ENCODE assay signal across 21 cellular contexts in the genomic region with DNA sequence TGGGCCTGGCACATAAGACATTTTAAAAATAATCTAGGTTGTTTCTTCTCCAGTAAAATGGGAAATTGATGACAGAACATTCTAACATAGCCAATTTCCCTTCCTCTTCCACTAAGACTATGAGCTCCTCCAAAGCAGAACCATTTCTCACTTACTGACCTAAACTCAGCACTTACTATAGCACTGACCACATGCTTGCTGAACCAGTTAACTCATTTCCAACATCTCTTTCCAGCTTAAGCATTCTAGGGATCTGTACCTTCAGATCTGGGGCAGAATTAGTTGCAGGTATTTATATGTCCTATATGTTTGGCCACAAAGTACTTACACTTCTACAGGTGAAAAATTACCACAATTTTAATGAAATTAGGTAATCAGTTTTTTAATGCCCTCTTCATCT. TPM values are rescaled to one million over a fixed set of nuclear protein-coding genes. Genes with fewer than 3 reads are reported as not detected.
DNase-seq lines count a peak whose midpoint lies in the region; ATAC-seq, FAIRE-seq and TF ChIP-seq lines count a peak whose summit lies in the region.
"Had no signal": no experiment of that assay in that cellular context is flagged by ENCODE, and none has a peak within 500 bp of the region (broad histone marks: within the 10 kb centered on the region; RNA-seq: fewer than 3 reads in every experiment).

No MANE protein-coding gene starts in this region.

- DNase-seq in H54 (ENCODE audit: insufficient read length, low spot score) (no peak), ascending aorta (ENCODE audit: low spot score in 2 of 2) (no peak), mesenchymal stem cell (no peak), NCI-H2107 treated with DMSO at 0.1 percent for 48 hours (lab: John Stamatoyannopoulos, UW; ENCODE audit: unreplicated experiment) (no peak), T-helper 2 cell (no peak), NCI-H524 (lab: John Stamatoyannopoulos, UW) (no peak), omental fat pad (ENCODE audit: low spot score) (no peak)
- DNase-seq: CD8-positive, alpha-beta memory T cell; DMS53; EL; H7; NCI-H1092 treated with DMSO at 0.1 percent for 48 hours; NCI-H146; NCI-H2029 treated with DMSO at 0.1 percent for 48 hours; NCI-H446 treated with DMSO at 0.1 percent for 48 hours; NCI-H748 treated with DMSO at 0.1 percent for 48 hours had no signal

- no peak overlapping the region for H2AK5ac ChIP-seq in mesenchymal stem cell (ENCODE audit: low read length, severe bottlenecking)

- H3K36me3 ChIP-seq in ascending aorta (no peaks in the 10 kb centered on the region), mesenchymal stem cell (ENCODE audit: control insufficient read depth in 1 of 2, insufficient read depth in 2 of 2, low read depth in 1 of 2, low read length in 2 of 2) (no peaks in the 10 kb centered on the region)
- H3K36me3 ChIP-seq: BLaER1 treated with 17β-estradiol and CSF1 and Interleukin-3, amounts not matched to agents 10 nM and 100 nM had no signal

- H2BK5ac ChIP-seq in mesenchymal stem cell (ENCODE audit: low read depth, low read length, poor library complexity, severe bottlenecking): no peak overlapping the region

- H3K9ac ChIP-seq in mesenchymal stem cell (ENCODE audit: low read length): no peak overlapping the region
- H3K9ac ChIP-seq: BLaER1 treated with 17β-estradiol and CSF1 and Interleukin-3, amounts not matched to agents 10 nM and 100 nM had no signal

- no peak overlapping the region for H3K18ac ChIP-seq in mesenchymal stem cell (ENCODE audit: low read depth in 1 of 2, low read length in 2 of 2)

- peaks cover 8 to 34% of the 10 kb centered on the region in 2 donors for H3K4me1 ChIP-seq in ascending aorta
- peaks cover 13% of the 10 kb centered on the region for H3K4me1 ChIP-seq in mesenchymal stem cell (ENCODE audit: control insufficient read depth, insufficient read depth, low read depth, low read length)

- no peak for TF ChIP-seq POLR2A in H54 (IDR thresholded peaks at IDR 0.05; ENCODE audit: low read depth, low read length)

- H3K14ac ChIP-seq in mesenchymal stem cell (ENCODE audit: low read length in 2 of 2): no peak overlapping the region

- H3K4me3 ChIP-seq in ascending aorta: no peak overlapping the region
- no peak overlapping the region for H3K4me3 ChIP-seq in mesenchymal stem cell (ENCODE audit: insufficient read depth in 1 of 2, low read depth in 1 of 2, low read length in 2 of 2)
- H3K4me3 ChIP-seq: BLaER1 treated with 17β-estradiol and CSF1 and Interleukin-3, amounts not matched to agents 10 nM and 100 nM had no signal

- peaks cover 5% of the 10 kb centered on the region for H3K79me1 ChIP-seq in mesenchymal stem cell (replicated peaks; ENCODE audit: low read length, poor library complexity, severe bottlenecking)

- no peak overlapping the region for H3K23ac ChIP-seq in mesenchymal stem cell (ENCODE audit: low read length in 2 of 2)

- H3K27me3 ChIP-seq in ascending aorta (no peaks in the 10 kb centered on the region), mesenchymal stem cell (ENCODE audit: control insufficient read depth in 1 of 2, insufficient read depth in 1 of 2, low read length in 2 of 2) (no peaks in the 10 kb centered on the region)
- H3K27me3 ChIP-seq: BLaER1 treated with 17β-estradiol and CSF1 and Interleukin-3, amounts not matched to agents 10 nM and 100 nM had no signal

- no peak overlapping the region for H2BK120ac ChIP-seq in mesenchymal stem cell (ENCODE audit: low read depth, low read length)

- H4K91ac ChIP-seq in mesenchymal stem cell (ENCODE audit: low read length): no peak overlapping the region

- no peak for ATAC-seq in omental fat pad (ENCODE audit: low FRiP score)
- ATAC-seq: Right ventricle myocardium inferior had no signal

- H2BK12ac ChIP-seq in mesenchymal stem cell (ENCODE audit: low read length in 2 of 2): no peak overlapping the region

- no peak overlapping the region for H2AFZ ChIP-seq in mesenchymal stem cell (ENCODE audit: low read depth, low read length)

- peak overlapping the region; percentile 70 to 80 for H3K27ac ChIP-seq in ascending aorta
- H3K27ac ChIP-seq in mesenchymal stem cell (ENCODE audit: low read length, poor library complexity, severe bottlenecking): peak overlapping the region; percentile 14
- H3K27ac ChIP-seq: BLaER1 treated with 17β-estradiol and CSF1 and Interleukin-3, amounts not matched to agents 10 nM and 100 nM; HL-60 had no signal

- TF ChIP-seq CTCF in ascending aorta (IDR thresholded peaks at IDR 0.05) (no peak), omental fat pad (IDR thresholded peaks at IDR 0.05) (no peak)

- no peak overlapping the region for H3K4me2 ChIP-seq in mesenchymal stem cell (ENCODE audit: low read length, poor library complexity, severe bottlenecking)
- H3K4me2 ChIP-seq: BLaER1 treated with 17β-estradiol and CSF1 and Interleukin-3, amounts not matched to agents 10 nM and 100 nM had no signal

- peak; percentile 11 for FAIRE-seq in H54 (lab: Jason Lieb, UNC)
- FAIRE-seq: GM12891, RCC 7860 had no signal

- H4K8ac ChIP-seq in mesenchymal stem cell (ENCODE audit: low read length): no peak overlapping the region

- H2BK15ac ChIP-seq in mesenchymal stem cell (ENCODE audit: low read depth, poor library complexity, severe bottlenecking): no peak overlapping the region

- H3K9me3 ChIP-seq in ascending aorta (no peaks in the 10 kb centered on the region), mesenchymal stem cell (ENCODE audit: control insufficient read depth, low read length) (no peaks in the 10 kb centered on the region)
- H3K9me3 ChIP-seq: BLaER1 treated with 17β-estradiol and CSF1 and Interleukin-3, amounts not matched to agents 10 nM and 100 nM had no signal

- no peak overlapping the region for H3K4ac ChIP-seq in mesenchymal stem cell (ENCODE audit: low read depth in 1 of 2, low read length in 2 of 2)

- intact Hi-C loops in ascending aorta (cut with DNase I): loop anchor here (2.0 to 5.0 kb wide), 2 partner anchors 37 to 59 kb away; a partner anchor contains a TSS

RNA-seq across cellular contexts. Expression of a gene that starts 58.9 kb away (rescaled TPM):
- 2.7 TPM for total RNA-seq in ascending aorta
- polyA plus RNA-seq in mesenchymal stem cell (2013, experiment 1 of 2): 7.9 TPM
- polyA plus RNA-seq in mesenchymal stem cell (2013, experiment 2 of 2): 7.9 TPM
- total RNA-seq in omental fat pad: 10 to 100 TPM in 1 of 4 donors, 1 to 10 TPM in 3; 3.7 to 12.6 (median 5.3) TPM
